In genomic region chr18:66271927-66272326, GRCh38 we compare ENCODE assay signal across 1 cellular context.
TF ChIP-seq lines count a peak whose summit lies in the region.

No MANE protein-coding gene starts in this region.

TF ChIP-seq in GM23338, 12 proteins besides CTCF, POLR2A, EP300 and RAD21 (continued from another document):
- no peak for TF ChIP-seq REST (IDR thresholded peaks at IDR 0.05; ENCODE audit: unreplicated experiment)
